1 cellular context compared by ENCODE assay signal in the genomic region with DNA sequence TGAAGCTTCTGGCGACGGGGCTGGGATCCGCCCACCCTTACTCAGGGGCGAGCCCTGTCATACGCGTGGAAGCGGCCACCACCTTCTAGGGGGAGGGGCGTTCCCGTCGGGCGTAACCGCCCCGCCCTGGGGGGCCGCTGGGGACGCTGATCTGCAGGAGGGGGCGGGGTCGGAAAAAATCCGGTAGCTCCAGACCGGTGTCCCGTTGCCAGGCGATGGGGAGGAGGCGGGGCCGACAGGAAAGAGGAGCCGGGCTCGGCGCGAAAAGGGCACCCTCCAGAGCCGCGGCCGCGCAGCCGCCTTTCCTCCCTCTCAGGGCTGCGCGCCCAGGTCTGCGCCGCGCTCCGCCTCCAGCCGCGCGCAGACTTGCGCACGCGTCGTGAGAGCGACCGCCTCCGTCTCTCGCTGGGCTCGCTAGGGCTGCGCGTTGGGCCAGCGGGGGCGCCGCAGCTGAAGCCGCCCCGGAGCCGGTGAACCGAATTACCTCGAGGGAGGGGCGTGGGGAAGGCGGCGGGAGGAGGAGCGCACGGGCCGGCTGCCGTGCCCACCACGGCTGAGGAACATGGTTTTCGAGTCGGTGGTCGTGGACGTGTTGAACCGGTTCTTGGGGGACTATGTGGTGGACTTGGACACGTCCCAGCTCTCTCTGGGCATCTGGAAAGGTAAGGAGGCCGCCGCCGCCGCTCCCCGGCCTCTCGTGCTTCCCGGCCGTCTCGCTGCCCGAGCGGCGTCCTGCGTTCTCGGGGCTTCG.
A peak's percentile ranks its signal among the peaks of the same experiment; 100 is the strongest.
TF ChIP-seq lines count a peak whose summit lies in the region.

VPS13A (plus strand) TSS at position 392 of the 751 bp plus-strand sequence; CDS start at position 563, 171 bp downstream.

TF ChIP-seq in HepG2, 621 proteins besides CTCF, POLR2A, EP300 and RAD21 (continued from another document and continues in another):
- TF ChIP-seq, protein P1, sequence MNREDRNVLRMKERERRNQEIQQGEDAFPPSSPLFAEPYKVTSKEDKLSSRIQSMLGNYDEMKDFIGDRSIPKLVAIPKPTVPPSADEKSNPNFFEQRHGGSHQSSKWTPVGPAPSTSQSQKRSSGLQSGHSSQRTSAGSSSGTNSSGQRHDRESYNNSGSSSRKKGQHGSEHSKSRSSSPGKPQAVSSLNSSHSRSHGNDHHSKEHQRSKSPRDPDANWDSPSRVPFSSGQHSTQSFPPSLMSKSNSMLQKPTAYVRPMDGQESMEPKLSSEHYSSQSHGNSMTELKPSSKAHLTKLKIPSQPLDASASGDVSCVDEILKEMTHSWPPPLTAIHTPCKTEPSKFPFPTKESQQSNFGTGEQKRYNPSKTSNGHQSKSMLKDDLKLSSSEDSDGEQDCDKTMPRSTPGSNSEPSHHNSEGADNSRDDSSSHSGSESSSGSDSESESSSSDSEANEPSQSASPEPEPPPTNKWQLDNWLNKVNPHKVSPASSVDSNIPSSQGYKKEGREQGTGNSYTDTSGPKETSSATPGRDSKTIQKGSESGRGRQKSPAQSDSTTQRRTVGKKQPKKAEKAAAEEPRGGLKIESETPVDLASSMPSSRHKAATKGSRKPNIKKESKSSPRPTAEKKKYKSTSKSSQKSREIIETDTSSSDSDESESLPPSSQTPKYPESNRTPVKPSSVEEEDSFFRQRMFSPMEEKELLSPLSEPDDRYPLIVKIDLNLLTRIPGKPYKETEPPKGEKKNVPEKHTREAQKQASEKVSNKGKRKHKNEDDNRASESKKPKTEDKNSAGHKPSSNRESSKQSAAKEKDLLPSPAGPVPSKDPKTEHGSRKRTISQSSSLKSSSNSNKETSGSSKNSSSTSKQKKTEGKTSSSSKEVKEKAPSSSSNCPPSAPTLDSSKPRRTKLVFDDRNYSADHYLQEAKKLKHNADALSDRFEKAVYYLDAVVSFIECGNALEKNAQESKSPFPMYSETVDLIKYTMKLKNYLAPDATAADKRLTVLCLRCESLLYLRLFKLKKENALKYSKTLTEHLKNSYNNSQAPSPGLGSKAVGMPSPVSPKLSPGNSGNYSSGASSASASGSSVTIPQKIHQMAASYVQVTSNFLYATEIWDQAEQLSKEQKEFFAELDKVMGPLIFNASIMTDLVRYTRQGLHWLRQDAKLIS (CRISPR knock-in tag; IDR thresholded peaks at IDR 0.05), result no peak
- TF ChIP-seq ARNT (IDR thresholded peaks at IDR 0.05) (no peak), ARID4A (CRISPR knock-in tag; IDR thresholded peaks at IDR 0.05; ENCODE audit: borderline replicate concordance) (peak; percentile 81; the same call in 1 of the 2 replicates), ZNF354B (CRISPR knock-in tag; IDR thresholded peaks at IDR 0.05) (no peak), ZFP37 (CRISPR knock-in tag; IDR thresholded peaks at IDR 0.05; ENCODE audit: borderline replicate concordance) (no peak; the same call in 1 of the 2 replicates), KAT8 (CRISPR knock-in tag; IDR thresholded peaks at IDR 0.05) (no peak; the same call in 1 of the 2 replicates), RBFOX2 (IDR thresholded peaks at IDR 0.05; ENCODE audit: low read depth, low read length) (peak; percentile 87), ZFYVE20 (CRISPR knock-in tag; IDR thresholded peaks at IDR 0.05; ENCODE audit: borderline replicate concordance, low read depth) (no peak), NCOA2 (CRISPR knock-in tag; IDR thresholded peaks at IDR 0.05) (no peak), PREB (CRISPR knock-in tag; IDR thresholded peaks at IDR 0.05) (no peak), ZBTB7A (CRISPR knock-in tag; IDR thresholded peaks at IDR 0.05) (no peak), IKZF5 (CRISPR knock-in tag; IDR thresholded peaks at IDR 0.05) (peak; percentile 72; the same call in 1 of the 2 replicates), ARID2 (CRISPR knock-in tag; IDR thresholded peaks at IDR 0.05; ENCODE audit: borderline replicate concordance) (peak; percentile 20), ZNF615 (CRISPR knock-in tag; IDR thresholded peaks at IDR 0.05; ENCODE audit: borderline replicate concordance) (no peak), KLF6 (CRISPR knock-in tag; IDR thresholded peaks at IDR 0.05) (peak; percentile 48), ZMAT5 (CRISPR knock-in tag; IDR thresholded peaks at IDR 0.05; ENCODE audit: borderline replicate concordance, low read depth) (no peak), NFYC (CRISPR knock-in tag; IDR thresholded peaks at IDR 0.05) (peak; percentile 7; the same call in 1 of the 2 replicates), PAXIP1 (CRISPR knock-in tag; conservative IDR thresholded peaks at IDR 0.05) (peak; percentile 36; the same call in 1 of the 2 replicates), KDM6A (CRISPR knock-in tag; IDR thresholded peaks at IDR 0.05; ENCODE audit: low read depth) (no peak), ZNF704 (CRISPR knock-in tag; IDR thresholded peaks at IDR 0.05; ENCODE audit: borderline replicate concordance) (0 out of 2 replicates have a peak, but pooled peaks have one; percentile 21), THAP11 (CRISPR knock-in tag; IDR thresholded peaks at IDR 0.05) (peak; percentile 66), GATA4 (IDR thresholded peaks at IDR 0.05; ENCODE audit: borderline replicate concordance, low read depth) (no peak), ZNF337 (CRISPR knock-in tag; IDR thresholded peaks at IDR 0.05; ENCODE audit: borderline replicate concordance, low read depth) (no peak), ZNF878 (CRISPR knock-in tag; IDR thresholded peaks at IDR 0.05) (no peak), DNMT1 (CRISPR knock-in tag; IDR thresholded peaks at IDR 0.05) (no peak), ZFX (CRISPR knock-in tag; IDR thresholded peaks at IDR 0.05; ENCODE audit: low read depth) (peak; percentile 31; the same call in 1 of the 2 replicates), MED8 (CRISPR knock-in tag; IDR thresholded peaks at IDR 0.05; ENCODE audit: insufficient replicate concordance) (no peak), RXRA (CRISPR knock-in tag; IDR thresholded peaks at IDR 0.05) (0 out of 2 replicates have a peak, but pooled peaks have one; percentile 20), ZBTB7B (CRISPR knock-in tag; IDR thresholded peaks at IDR 0.05) (0 out of 2 replicates have a peak, but pooled peaks have one; percentile 1)
- TF ChIP-seq, protein P2, sequence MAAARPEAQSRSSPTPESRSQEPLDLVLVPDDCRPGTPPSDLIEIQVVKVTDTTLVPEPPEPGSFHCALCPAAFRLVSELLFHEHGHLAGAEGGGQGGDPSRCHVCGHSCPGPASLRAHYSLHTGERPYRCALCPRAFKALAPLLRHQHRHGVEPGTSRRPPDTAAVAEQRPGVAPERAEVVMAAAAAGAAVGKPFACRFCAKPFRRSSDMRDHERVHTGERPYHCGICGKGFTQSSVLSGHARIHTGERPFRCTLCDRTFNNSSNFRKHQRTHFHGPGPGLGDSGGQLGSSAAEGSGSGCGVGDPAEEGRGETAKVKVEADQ (CRISPR knock-in tag; IDR thresholded peaks at IDR 0.05; ENCODE audit: borderline replicate concordance), result no peak
- TF ChIP-seq, protein P3, sequence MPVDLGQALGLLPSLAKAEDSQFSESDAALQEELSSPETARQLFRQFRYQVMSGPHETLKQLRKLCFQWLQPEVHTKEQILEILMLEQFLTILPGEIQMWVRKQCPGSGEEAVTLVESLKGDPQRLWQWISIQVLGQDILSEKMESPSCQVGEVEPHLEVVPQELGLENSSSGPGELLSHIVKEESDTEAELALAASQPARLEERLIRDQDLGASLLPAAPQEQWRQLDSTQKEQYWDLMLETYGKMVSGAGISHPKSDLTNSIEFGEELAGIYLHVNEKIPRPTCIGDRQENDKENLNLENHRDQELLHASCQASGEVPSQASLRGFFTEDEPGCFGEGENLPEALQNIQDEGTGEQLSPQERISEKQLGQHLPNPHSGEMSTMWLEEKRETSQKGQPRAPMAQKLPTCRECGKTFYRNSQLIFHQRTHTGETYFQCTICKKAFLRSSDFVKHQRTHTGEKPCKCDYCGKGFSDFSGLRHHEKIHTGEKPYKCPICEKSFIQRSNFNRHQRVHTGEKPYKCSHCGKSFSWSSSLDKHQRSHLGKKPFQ (CRISPR knock-in tag; IDR thresholded peaks at IDR 0.05; ENCODE audit: insufficient replicate concordance), result no peak
